Comparison of ENCODE assay signal across 11 cellular contexts in genomic region chr14:91127411-91127810, GRCh38. TPM values are rescaled to one million over a fixed set of nuclear protein-coding genes. Genes with fewer than 3 reads are reported as not detected.
A peak's percentile ranks its signal among the peaks of the same experiment; 100 is the strongest.
DNase-seq lines count a peak whose midpoint lies in the region; ATAC-seq and TF ChIP-seq lines count a peak whose summit lies in the region.
"Had no signal": no experiment of that assay in that cellular context is flagged by ENCODE, and none has a peak within 500 bp of the region (broad histone marks: within the 10 kb centered on the region; RNA-seq: fewer than 3 reads in every experiment).

No MANE protein-coding gene starts in this region.

- DNase-seq in COLO668 (lab: John Stamatoyannopoulos, UW; ENCODE audit: unreplicated experiment) (peak; percentile 96), NCI-H748 treated with DMSO at 0.1 percent for 48 hours (lab: John Stamatoyannopoulos, UW) (peak; percentile 69), foreskin melanocyte (peak; percentile 38), posterior vena cava (ENCODE audit: low spot score) (peak; percentile 76), WTC11 (ENCODE audit: low spot score) (no peak), GM23338 (ENCODE audit: low spot score) (no peak), germinal center (ENCODE audit: low spot score) (no peak)
- DNase-seq: NCI-H187 treated with DMSO at 0.1 percent for 48 hours, SW 1271 had no signal

- POLR2A ChIA-PET in WTC11 (lab: Charles Lee), result no interaction called here

- ATAC-seq in GM18505 (IDR thresholded peaks at IDR 0.05; ENCODE audit: unreplicated experiment) (no peak), WTC11 (no peak), GM23338 (no peak)

- H3K9me3 Mint-ChIP-seq in WTC11, result no peaks in the 10 kb centered on the region
- H3K9me3 Mint-ChIP-seq in GM23338, result no peaks in the 10 kb centered on the region; the same call in 2 of the 3 replicates

- intact Hi-C loops in posterior vena cava (cut with DNase I), result no loop called here

- H3K36me3 Mint-ChIP-seq in WTC11, result peaks cover 25% of the 10 kb centered on the region
- peaks cover 39% of the 10 kb centered on the region for H3K36me3 Mint-ChIP-seq in GM23338 (ENCODE audit: low read depth)

- H3K27me3 Mint-ChIP-seq in WTC11 (ENCODE audit: low read depth) (no peaks in the 10 kb centered on the region), GM23338 (ENCODE audit: insufficient read depth, low read depth, poor library complexity) (peaks cover 3% of the 10 kb centered on the region)

- H2AFZ ChIP-seq in GM23338, result no peak overlapping the region

- H3K27me3 ChIP-seq in GM23338 (ENCODE audit: insufficient read depth), result no peaks in the 10 kb centered on the region
- H3K27me3 ChIP-seq: cardiac muscle cell had no signal

- H3K4me2 ChIP-seq in GM23338, result no peak overlapping the region

- H3K4me1 Mint-ChIP-seq in WTC11 (peaks cover 8% of the 10 kb centered on the region), GM23338 (no peaks in the 10 kb centered on the region)

- H3K79me2 ChIP-seq in GM23338 (replicated peaks; ENCODE audit: insufficient read depth), result no peaks in the 10 kb centered on the region

- H4K20me1 ChIP-seq in GM23338 (replicated peaks; ENCODE audit: insufficient read depth), result no peaks in the 10 kb centered on the region

- no peaks in the 10 kb centered on the region for H3K9me2 ChIP-seq in GM23338 (ENCODE audit: insufficient read depth)

- no peaks in the 10 kb centered on the region for H3K36me3 ChIP-seq in GM23338 (ENCODE audit: insufficient read depth)
- H3K36me3 ChIP-seq: cardiac muscle cell had no signal

- H3K27ac Mint-ChIP-seq in WTC11, result no peak overlapping the region
- no peak overlapping the region for H3K27ac Mint-ChIP-seq in GM23338

- no peaks in the 10 kb centered on the region for H3F3A ChIP-seq in GM23338 (replicated peaks; ENCODE audit: low read depth)

- H3K4me3 Mint-ChIP-seq in WTC11, result no peak overlapping the region
- no peak overlapping the region for H3K4me3 Mint-ChIP-seq in GM23338

- H3K27ac ChIP-seq in GM23338 (ENCODE audit: low read depth), result no peak overlapping the region
- H3K27ac ChIP-seq: cardiac muscle cell had no signal

- CTCF ChIA-PET in WTC11 (lab: Charles Lee), result interaction anchor here (0.7 to 1.4 kb wide), 3 partner anchors 11 to 67 kb away, joined by 3 to 6 read pairs (median 3); partner anchors contain the start of genes DGLUCY and RPS6KA5

- no peak for TF ChIP-seq POLR2A in GM18505 (IDR thresholded peaks at IDR 0.05; ENCODE audit: borderline replicate concordance, extremely low read depth, insufficient read depth, insufficient read length)

- H3K4me3 ChIP-seq in GM23338, result no peak overlapping the region
- H3K4me3 ChIP-seq: cardiac muscle cell had no signal

- TF ChIP-seq CTCF in WTC11 (IDR thresholded peaks at IDR 0.05), result no peak
- TF ChIP-seq CTCF in GM23338 (conservative IDR thresholded peaks at IDR 0.05; ENCODE audit: low read depth in 2 of 2), result no peak

- H3K4me1 ChIP-seq in GM23338 (ENCODE audit: insufficient read depth), result no peaks in the 10 kb centered on the region

TF ChIP-seq in WTC11, 78 proteins besides CTCF, POLR2A, EP300 and RAD21 (continues in another document):
- no peak for TF ChIP-seq NFE2L1 (CRISPR knock-in tag; IDR thresholded peaks at IDR 0.05)
- TF ChIP-seq E2F5 (CRISPR knock-in tag; IDR thresholded peaks at IDR 0.05), result no peak
- no peak for TF ChIP-seq ATF1 (CRISPR knock-in tag; IDR thresholded peaks at IDR 0.05)
- TF ChIP-seq JUN (CRISPR knock-in tag; IDR thresholded peaks at IDR 0.05), result no peak
- no peak for TF ChIP-seq RORB (CRISPR knock-in tag; IDR thresholded peaks at IDR 0.05)
- no peak for TF ChIP-seq TEAD4 (CRISPR knock-in tag; IDR thresholded peaks at IDR 0.05)
- TF ChIP-seq ETV6 (CRISPR knock-in tag; IDR thresholded peaks at IDR 0.05), result no peak
- TF ChIP-seq ZNF232 (CRISPR knock-in tag; IDR thresholded peaks at IDR 0.05), result no peak
- no peak for TF ChIP-seq FOXP1 (CRISPR knock-in tag; IDR thresholded peaks at IDR 0.05; ENCODE audit: borderline replicate concordance)
- TF ChIP-seq ZNF281 (CRISPR knock-in tag; IDR thresholded peaks at IDR 0.05), result no peak

TF ChIP-seq in GM23338, 12 proteins besides CTCF, POLR2A, EP300 and RAD21 (continues in another document):
- no peak for TF ChIP-seq NANOG (IDR thresholded peaks at IDR 0.05; ENCODE audit: borderline replicate concordance)
- TF ChIP-seq ZNF462 (CRISPR knock-in tag; IDR thresholded peaks at IDR 0.05), result no peak
- TF ChIP-seq ETS1 (IDR thresholded peaks at IDR 0.05), result no peak
- no peak for TF ChIP-seq POLR2AphosphoS5 (IDR thresholded peaks at IDR 0.05; ENCODE audit: low read depth)
- no peak for TF ChIP-seq ZNF331 (CRISPR knock-in tag; IDR thresholded peaks at IDR 0.05; ENCODE audit: low read depth)
- no peak for TF ChIP-seq EZH2phosphoT487 (IDR thresholded peaks at IDR 0.05; ENCODE audit: unreplicated experiment)
- no peak for TF ChIP-seq JUNB (IDR thresholded peaks at IDR 0.05; ENCODE audit: unreplicated experiment)

RNA-seq across cellular contexts. Expression of gene DGLUCY, which starts 13.5 kb away (rescaled TPM):
- total RNA-seq in posterior vena cava (10 to 100 TPM; 36.2 to 44.4 TPM), WTC11 (2021) (35.4 to 38.7 TPM (median 36.9 TPM) in 3 replicates)
- total RNA-seq in GM23338 (2014; rRNA removed; shearing (Covaris generic)), result 26.2 and 31.6 TPM in 2 replicates
- polyA plus RNA-seq in GM23338 (2016; fragmentation: Nextera tagmentation; extraction: Ambion mirVana), result 14.0 and 14.6 TPM in 2 replicates

Comparison
In these comparisons a context has a peak if more than half of its experiments do, and no peak if none do; other contexts are left out.
1. DNase-seq: peak in COLO668 (single experiment), NCI-H748 treated with DMSO at 0.1 percent for 48 hours (single experiment), foreskin melanocyte (single experiment) and posterior vena cava (single experiment); none in WTC11 (single experiment), GM23338 (single experiment) and germinal center (single experiment).